Comparison of ENCODE assay signal across 23 cellular contexts in the genomic region with DNA sequence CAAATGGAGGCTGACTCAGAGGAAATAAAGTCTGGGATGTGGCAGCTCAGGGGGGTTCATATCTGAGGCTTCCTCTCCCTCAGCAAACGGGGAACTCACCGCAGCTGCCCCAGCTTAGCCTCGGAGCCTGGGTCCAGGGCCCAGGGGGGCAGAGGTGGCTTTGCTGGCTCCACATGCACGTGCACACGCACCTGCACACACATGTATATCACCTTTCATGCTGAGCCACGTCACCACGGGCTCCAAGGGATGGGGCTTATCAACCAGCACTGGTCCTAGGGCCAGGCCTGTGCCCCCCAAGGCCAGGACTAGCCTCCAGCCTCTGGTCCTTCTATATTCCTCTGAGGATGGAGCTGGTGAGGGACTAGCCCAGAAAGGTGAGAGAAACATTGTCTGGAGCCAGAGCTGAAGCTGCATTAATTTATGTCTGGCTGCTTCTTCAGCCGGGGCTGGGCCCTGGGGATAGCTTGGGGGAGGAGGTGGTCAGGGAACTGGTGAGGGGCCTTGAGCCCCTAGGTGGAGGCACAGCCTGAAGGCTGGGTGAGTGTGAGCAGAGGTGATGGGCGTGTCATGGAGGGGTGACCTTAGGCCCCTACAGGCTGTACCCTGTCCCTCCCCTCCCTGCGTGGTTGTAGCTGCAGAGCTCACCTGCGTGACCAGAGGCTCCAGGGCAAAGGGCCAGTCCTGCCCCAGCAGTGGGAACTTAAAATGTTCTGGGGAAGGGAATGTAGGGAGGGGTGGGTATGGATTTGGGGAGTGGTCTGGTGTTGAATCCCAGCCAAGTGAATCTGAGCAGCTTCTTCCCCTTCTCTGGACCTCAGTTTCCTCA.
DNase-seq lines count a peak whose midpoint lies in the region; ATAC-seq and TF ChIP-seq lines count a peak whose summit lies in the region.
"Had no signal": no experiment of that assay in that cellular context is flagged by ENCODE, and none has a peak within 500 bp of the region (broad histone marks: within the 10 kb centered on the region; RNA-seq: fewer than 3 reads in every experiment).

No MANE protein-coding gene starts in this region.

- no peak overlapping the region for H3K27ac ChIP-seq in coronary artery
- H3K27ac ChIP-seq: 22Rv1, C4-2B had no signal

- no peak overlapping the region for H3K4me3 Mint-ChIP-seq in activated CD4-positive, alpha-beta T cell treated with anti-CD3 and anti-CD28 coated beads, Interleukin-2, amount 10 ng/mL, durations not matched to agents 24 days and 14 days
- H3K4me3 Mint-ChIP-seq in osteocyte (ENCODE audit: unreplicated experiment), result no peak overlapping the region
- H3K4me3 Mint-ChIP-seq in stimulated activated memory B cell treated with anti-CD40 and anti-IgM and Interleukin-4, amounts not matched to agents 10 μg/mL and 1 μg/mL and 100 μg/mL, for 72 hours, result no peak overlapping the region
- H3K4me3 Mint-ChIP-seq: B cell; CD8-positive, alpha-beta T cell had no signal

- DNase-seq in activated CD4-positive, alpha-beta T cell treated with anti-CD3 and anti-CD28 coated beads, Interleukin-2, amount 10 ng/mL, durations not matched to agents 24 days and 14 days, result peak; percentile 44
- no peak for DNase-seq in activated CD4-positive, alpha-beta T cell treated with anti-CD3 and anti-CD28 coated beads for 48 hours
- DNase-seq in coronary artery (ENCODE audit: low spot score) (peak; percentile 33), left colon (no peak), osteocyte (ENCODE audit: extremely low spot score, unreplicated experiment) (peak; percentile 76), kidney tubule cell (ENCODE audit: low spot score) (no peak)
- no peak for DNase-seq in stimulated activated CD4-positive, alpha-beta T cell treated with anti-CD3 and anti-CD28 coated beads, Interleukin-4, amount 100 ng/mL, for 4 hours
- DNase-seq: Caco-2, GOT3, Kasumi-1, MV-4-11, NCI-H1105, NCI-H1436 treated with DMSO at 0.1 percent for 48 hours, NCI-H187 treated with DMSO at 0.1 percent for 48 hours, NCI-H2107, NCI-H748 treated with DMSO at 0.1 percent for 48 hours, SIG-M5 had no signal

- TF ChIP-seq CTCF in coronary artery (IDR thresholded peaks at IDR 0.05) (no peak), osteocyte (IDR thresholded peaks at IDR 0.05) (no peak)

- H3K4me1 Mint-ChIP-seq in activated CD4-positive, alpha-beta T cell treated with anti-CD3 and anti-CD28 coated beads, Interleukin-2, amount 10 ng/mL, durations not matched to agents 24 days and 14 days, result no peaks in the 10 kb centered on the region
- H3K4me1 Mint-ChIP-seq in osteocyte (ENCODE audit: unreplicated experiment), result no peaks in the 10 kb centered on the region
- no peaks in the 10 kb centered on the region for H3K4me1 Mint-ChIP-seq in stimulated activated memory B cell treated with anti-CD40 and anti-IgM and Interleukin-4, amounts not matched to agents 10 μg/mL and 1 μg/mL and 100 μg/mL, for 72 hours
- H3K4me1 Mint-ChIP-seq: B cell had no signal

- H3K9me3 Mint-ChIP-seq in activated CD4-positive, alpha-beta T cell treated with anti-CD3 and anti-CD28 coated beads, Interleukin-2, amount 10 ng/mL, durations not matched to agents 24 days and 14 days, result no peaks in the 10 kb centered on the region
- H3K9me3 Mint-ChIP-seq in osteocyte (ENCODE audit: unreplicated experiment), result no peaks in the 10 kb centered on the region
- H3K9me3 Mint-ChIP-seq in stimulated activated memory B cell treated with anti-CD40 and anti-IgM and Interleukin-4, amounts not matched to agents 10 μg/mL and 1 μg/mL and 100 μg/mL, for 72 hours, result no peaks in the 10 kb centered on the region
- H3K9me3 Mint-ChIP-seq: CD8-positive, alpha-beta T cell had no signal

- intact Hi-C loops in activated CD4-positive, alpha-beta T cell treated with anti-CD3 and anti-CD28 coated beads, Interleukin-2, amount 10 ng/mL, durations not matched to agents 24 days and 14 days (cut with micrococcal nuclease), result no loop called here
- intact Hi-C loops in left colon (cut with DNase I, micrococcal nuclease), result no loop called here

- H3K27me3 Mint-ChIP-seq in activated CD4-positive, alpha-beta T cell treated with anti-CD3 and anti-CD28 coated beads, Interleukin-2, amount 10 ng/mL, durations not matched to agents 24 days and 14 days, result peaks cover 7% of the 10 kb centered on the region
- peaks cover 5% of the 10 kb centered on the region for H3K27me3 Mint-ChIP-seq in osteocyte (ENCODE audit: unreplicated experiment)
- peaks cover 27% of the 10 kb centered on the region for H3K27me3 Mint-ChIP-seq in stimulated activated memory B cell treated with anti-CD40 and anti-IgM and Interleukin-4, amounts not matched to agents 10 μg/mL and 1 μg/mL and 100 μg/mL, for 72 hours

- ATAC-seq in left colon, result peak; percentile 54
- no peak for ATAC-seq in stimulated activated memory B cell treated with anti-CD40 and anti-IgM and Interleukin-4, amounts not matched to agents 10 μg/mL and 1 μg/mL and 100 μg/mL, for 72 hours
- ATAC-seq: CD8-positive, alpha-beta T cell; K562 had no signal

- no peaks in the 10 kb centered on the region for H3K36me3 Mint-ChIP-seq in activated CD4-positive, alpha-beta T cell treated with anti-CD3 and anti-CD28 coated beads, Interleukin-2, amount 10 ng/mL, durations not matched to agents 24 days and 14 days (ENCODE audit: low read depth)
- no peaks in the 10 kb centered on the region for H3K36me3 Mint-ChIP-seq in osteocyte (ENCODE audit: unreplicated experiment)
- no peaks in the 10 kb centered on the region for H3K36me3 Mint-ChIP-seq in stimulated activated memory B cell treated with anti-CD40 and anti-IgM and Interleukin-4, amounts not matched to agents 10 μg/mL and 1 μg/mL and 100 μg/mL, for 72 hours
- H3K36me3 Mint-ChIP-seq: CD8-positive, alpha-beta T cell had no signal

- H3K4me3 ChIP-seq in coronary artery, result no peak overlapping the region
- H3K4me3 ChIP-seq: K562 had no signal

- no peak overlapping the region for H3K27ac Mint-ChIP-seq in activated CD4-positive, alpha-beta T cell treated with anti-CD3 and anti-CD28 coated beads, Interleukin-2, amount 10 ng/mL, durations not matched to agents 24 days and 14 days
- H3K27ac Mint-ChIP-seq in osteocyte (ENCODE audit: unreplicated experiment), result no peak overlapping the region
- no peak overlapping the region for H3K27ac Mint-ChIP-seq in stimulated activated memory B cell treated with anti-CD40 and anti-IgM and Interleukin-4, amounts not matched to agents 10 μg/mL and 1 μg/mL and 100 μg/mL, for 72 hours
- H3K27ac Mint-ChIP-seq: B cell; CD8-positive, alpha-beta T cell had no signal

Comparison
In these comparisons a context has a peak if more than half of its experiments do, and no peak if none do; other contexts are left out.
1. DNase-seq: peak in activated CD4-positive, alpha-beta T cell treated with anti-CD3 and anti-CD28 coated beads, Interleukin-2, amount 10 ng/mL, durations not matched to agents 24 days and 14 days (single experiment), coronary artery (single experiment) and osteocyte (single experiment); none in activated CD4-positive, alpha-beta T cell treated with anti-CD3 and anti-CD28 coated beads for 48 hours (single experiment), left colon (0 of 2), kidney tubule cell (single experiment) and stimulated activated CD4-positive, alpha-beta T cell treated with anti-CD3 and anti-CD28 coated beads, Interleukin-4, amount 100 ng/mL, for 4 hours (0 of 2).